Comparison of ENCODE assay signal across 6 cellular contexts in the genomic region with DNA sequence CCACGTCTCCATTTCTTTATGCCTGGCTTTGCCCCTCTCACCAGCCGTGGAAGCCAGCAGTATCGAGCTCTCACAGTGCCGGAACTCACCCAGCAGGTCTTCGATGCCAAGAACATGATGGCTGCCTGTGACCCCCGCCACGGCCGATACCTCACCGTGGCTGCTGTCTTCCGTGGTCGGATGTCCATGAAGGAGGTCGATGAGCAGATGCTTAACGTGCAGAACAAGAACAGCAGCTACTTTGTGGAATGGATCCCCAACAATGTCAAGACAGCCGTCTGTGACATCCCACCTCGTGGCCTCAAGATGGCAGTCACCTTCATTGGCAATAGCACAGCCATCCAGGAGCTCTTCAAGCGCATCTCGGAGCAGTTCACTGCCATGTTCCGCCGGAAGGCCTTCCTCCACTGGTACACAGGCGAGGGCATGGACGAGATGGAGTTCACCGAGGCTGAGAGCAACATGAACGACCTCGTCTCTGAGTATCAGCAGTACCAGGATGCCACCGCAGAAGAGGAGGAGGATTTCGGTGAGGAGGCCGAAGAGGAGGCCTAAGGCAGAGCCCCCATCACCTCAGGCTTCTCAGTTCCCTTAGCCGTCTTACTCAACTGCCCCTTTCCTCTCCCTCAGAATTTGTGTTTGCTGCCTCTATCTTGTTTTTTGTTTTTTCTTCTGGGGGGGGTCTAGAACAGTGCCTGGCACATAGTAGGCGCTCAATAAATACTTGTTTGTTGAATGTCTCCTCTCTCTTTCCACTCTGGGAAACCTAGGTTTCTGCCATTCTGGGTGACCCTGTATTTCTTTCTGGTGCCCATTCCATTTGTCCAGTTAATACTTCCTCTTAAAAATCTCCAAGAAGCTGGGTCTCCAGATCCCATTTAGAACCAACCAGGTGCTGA. TPM values are rescaled to one million over a fixed set of nuclear protein-coding genes. Genes with fewer than 3 reads are reported as not detected.
DNase-seq lines count a peak whose midpoint lies in the region; ATAC-seq and TF ChIP-seq lines count a peak whose summit lies in the region.
"Not testable (repeated sequence)": the region's sequence is repeated elsewhere in the genome, so short reads cannot be mapped to it uniquely, and the experiment has no call there.

No MANE protein-coding gene starts in this region.

- POLR2A ChIA-PET in Caco-2 (lab: Charles Lee), result not testable (repeated sequence)
- POLR2A ChIA-PET in naive thymus-derived CD4-positive, alpha-beta T cell (lab: Charles Lee), result interaction anchor here (1.0 to 17.4 kb wide), 2 partner anchors 35 to 46 kb away, joined by 4 to 499 read pairs; partner anchors contain the start of gene DHX16

- peak overlapping the region; percentile 85 for H3K27ac Mint-ChIP-seq in Caco-2 (ENCODE audit: unreplicated experiment)
- H3K27ac Mint-ChIP-seq in activated T-helper 1 cell treated with anti-CD3 and anti-CD28 coated beads, Interleukin-12 subunit alpha, Interleukin-12 subunit beta, Interleukin-2, Interleukin-4 antibody, amounts not matched to agents 30 ng/mL and 10 ng/mL and 1 ng/mL, durations not matched to agents 14 hours and 24 hours and 36 hours, result peak overlapping the region; percentile 78
- H3K27ac Mint-ChIP-seq in endodermal cell, result peak overlapping the region; percentile 83
- peak overlapping the region; percentile 34 to 90 (median 81) for H3K27ac Mint-ChIP-seq in naive thymus-derived CD4-positive, alpha-beta T cell

- not testable (repeated sequence) for H3K27me3 ChIP-seq in Caco-2 (replicated peaks; ENCODE audit: control insufficient read depth, insufficient read depth, low read length); OCI-LY1 (ENCODE audit: insufficient read depth, low read length); endodermal cell (ENCODE audit: control insufficient read depth, insufficient read depth, low read length, poor library complexity, severe bottlenecking); naive thymus-derived CD4-positive, alpha-beta T cell (ENCODE audit: control insufficient read depth in 2 of 2, insufficient read depth in 2 of 2, low read length in 2 of 2); subcutaneous abdominal adipose tissue (ENCODE audit: control insufficient read depth in 5 of 5, insufficient read depth in 4 of 5, low read length in 5 of 5)

- not testable (repeated sequence) for H2AFZ ChIP-seq in OCI-LY1 (ENCODE audit: low read length)

- intact Hi-C loops in Caco-2 (cut with micrococcal nuclease; ENCODE audit: unreplicated experiment), result loop anchor here (2.0 kb wide), 1 partner anchor 77 kb away; the partner anchor contains the start of gene C6orf136
- intact Hi-C loops in activated T-helper 1 cell treated with anti-CD3 and anti-CD28 coated beads, Interleukin-12 subunit alpha, Interleukin-12 subunit beta, Interleukin-2, Interleukin-4 antibody, amounts not matched to agents 30 ng/mL and 10 ng/mL and 1 ng/mL, durations not matched to agents 14 hours and 24 hours and 36 hours (cut with micrococcal nuclease), result not testable (repeated sequence)
- intact Hi-C loops in naive thymus-derived CD4-positive, alpha-beta T cell (cut with micrococcal nuclease), result loop anchor here in 1 of 2 donors (5.0 to 10.0 kb wide), 2 partner anchors 153 to 659 kb away; partner anchors contain the start of genes POLR1H and PPP1R11

- 84 to 93% methylated on average over 10 to 29 of the region's 29 CpGs for WGBS in endodermal cell (ENCODE audit: insufficient coverage in 1 of 2, insufficient read length in 1 of 2), 2 experiments

- ATAC-seq in naive thymus-derived CD4-positive, alpha-beta T cell, result not testable (repeated sequence)

- H3K4me1 ChIP-seq in Caco-2; endodermal cell (ENCODE audit: control insufficient read depth, insufficient read depth, low read length): not testable (repeated sequence)
- H3K4me1 ChIP-seq in OCI-LY1 (ENCODE audit: insufficient read depth, low read length, severe bottlenecking), result peaks cover 25% of the 10 kb centered on the region
- H3K4me1 ChIP-seq in naive thymus-derived CD4-positive, alpha-beta T cell (ENCODE audit: control insufficient read depth in 2 of 2, insufficient read depth in 2 of 2, low read length in 2 of 2), result peaks cover 21 to 29% of the 10 kb centered on the region in 2 donors
- peaks cover 5 to 40% (median 31%) of the 10 kb centered on the region in 5 donors for H3K4me1 ChIP-seq in subcutaneous abdominal adipose tissue (ENCODE audit: control insufficient read depth in 5 of 5, insufficient read depth in 5 of 5, low read length in 5 of 5)

- not testable (repeated sequence) for H3K9me3 ChIP-seq in Caco-2; OCI-LY1 (ENCODE audit: low read length); endodermal cell (ENCODE audit: control insufficient read depth, low read length); naive thymus-derived CD4-positive, alpha-beta T cell (ENCODE audit: control insufficient read depth in 2 of 3, low read length in 3 of 3); subcutaneous abdominal adipose tissue (ENCODE audit: control insufficient read depth in 5 of 5, low read length in 5 of 5)

- DNase-seq in Caco-2; activated T-helper 1 cell treated with anti-CD3 and anti-CD28 coated beads, Interleukin-12 subunit alpha, Interleukin-12 subunit beta, Interleukin-2, Interleukin-4 antibody, amounts not matched to agents 30 ng/mL and 10 ng/mL and 1 ng/mL, durations not matched to agents 14 hours and 24 hours and 36 hours (ENCODE audit: low spot score); endodermal cell; naive thymus-derived CD4-positive, alpha-beta T cell: not testable (repeated sequence)

- not testable (repeated sequence) for H3K9me3 Mint-ChIP-seq in Caco-2 (ENCODE audit: unreplicated experiment); activated T-helper 1 cell treated with anti-CD3 and anti-CD28 coated beads, Interleukin-12 subunit alpha, Interleukin-12 subunit beta, Interleukin-2, Interleukin-4 antibody, amounts not matched to agents 30 ng/mL and 10 ng/mL and 1 ng/mL, durations not matched to agents 14 hours and 24 hours and 36 hours; endodermal cell; naive thymus-derived CD4-positive, alpha-beta T cell

- H3K4me3 ChIP-seq in Caco-2 (ENCODE audit: low read depth, low read length); OCI-LY1 (ENCODE audit: low read depth, low read length, poor library complexity, severe bottlenecking); naive thymus-derived CD4-positive, alpha-beta T cell (ENCODE audit: low read length); subcutaneous abdominal adipose tissue (ENCODE audit: low read depth in 1 of 5, low read length in 5 of 5): not testable (repeated sequence)
- peak overlapping the region; percentile 99 for H3K4me3 ChIP-seq in endodermal cell (ENCODE audit: low read length)

- not testable (repeated sequence) for H4K20me1 ChIP-seq in OCI-LY1 (ENCODE audit: insufficient read depth, low read length)

- H3K27ac ChIP-seq in OCI-LY1 (ENCODE audit: low read depth, low read length, poor library complexity, severe bottlenecking); endodermal cell (ENCODE audit: low read depth, low read length); naive thymus-derived CD4-positive, alpha-beta T cell (ENCODE audit: low read depth, low read length): not testable (repeated sequence)
- H3K27ac ChIP-seq in subcutaneous abdominal adipose tissue (ENCODE audit: low read depth, low read length), result peak overlapping the region; percentile 41

- BruUV-seq in Caco-2 (replicated peaks; lab: Mats Ljungman, UMichigan), result TSS peak; percentile 33

- peak overlapping the region; percentile 22; the same call in 1 of the 2 replicates for H3K4me2 ChIP-seq in OCI-LY1 (ENCODE audit: low read length)

- H3K27me3 Mint-ChIP-seq in Caco-2 (ENCODE audit: insufficient read depth, unreplicated experiment); activated T-helper 1 cell treated with anti-CD3 and anti-CD28 coated beads, Interleukin-12 subunit alpha, Interleukin-12 subunit beta, Interleukin-2, Interleukin-4 antibody, amounts not matched to agents 30 ng/mL and 10 ng/mL and 1 ng/mL, durations not matched to agents 14 hours and 24 hours and 36 hours (ENCODE audit: insufficient read depth); endodermal cell (ENCODE audit: insufficient read depth); naive thymus-derived CD4-positive, alpha-beta T cell: not testable (repeated sequence)

- peaks cover 89% of the 10 kb centered on the region for H3K36me3 Mint-ChIP-seq in Caco-2 (ENCODE audit: insufficient read depth, unreplicated experiment)
- H3K36me3 Mint-ChIP-seq in activated T-helper 1 cell treated with anti-CD3 and anti-CD28 coated beads, Interleukin-12 subunit alpha, Interleukin-12 subunit beta, Interleukin-2, Interleukin-4 antibody, amounts not matched to agents 30 ng/mL and 10 ng/mL and 1 ng/mL, durations not matched to agents 14 hours and 24 hours and 36 hours (ENCODE audit: low read depth), result peaks cover 61% of the 10 kb centered on the region
- peaks cover 71% of the 10 kb centered on the region for H3K36me3 Mint-ChIP-seq in endodermal cell (ENCODE audit: low read depth)
- peaks cover 7 to 53% (median 17%) of the 10 kb centered on the region in 5 donors for H3K36me3 Mint-ChIP-seq in naive thymus-derived CD4-positive, alpha-beta T cell

- peaks cover 39% of the 10 kb centered on the region for H3F3A ChIP-seq in OCI-LY1 (ENCODE audit: insufficient read depth, low read length)

- not testable (repeated sequence) for H3K9me2 ChIP-seq in OCI-LY1 (ENCODE audit: low read depth, low read length)

- H3K36me3 ChIP-seq in Caco-2 (ENCODE audit: control insufficient read depth, insufficient read depth, low read length), result not testable (repeated sequence)
- peaks cover 58% of the 10 kb centered on the region for H3K36me3 ChIP-seq in OCI-LY1 (ENCODE audit: insufficient read depth, low read length)
- H3K36me3 ChIP-seq in endodermal cell (ENCODE audit: control insufficient read depth, insufficient read depth, low read length), result peaks cover 50% of the 10 kb centered on the region
- peaks cover 8 to 53% (median 13%) of the 10 kb centered on the region in 3 experiments for H3K36me3 ChIP-seq in naive thymus-derived CD4-positive, alpha-beta T cell (ENCODE audit: control insufficient read depth in 2 of 3, insufficient read depth in 3 of 3, low read length in 3 of 3)
- peaks cover 10 to 57% (median 53%) of the 10 kb centered on the region in 5 donors for H3K36me3 ChIP-seq in subcutaneous abdominal adipose tissue (ENCODE audit: control insufficient read depth in 5 of 5, insufficient read depth in 5 of 5, low read length in 5 of 5)

- TF ChIP-seq CTCF in Caco-2 (IDR thresholded peaks at IDR 0.05; ENCODE audit: insufficient read depth in 1 of 2, low read depth in 1 of 2, low read length in 1 of 2, severe bottlenecking in 1 of 2, unreplicated experiment in 1 of 2); OCI-LY1 (IDR thresholded peaks at IDR 0.05; ENCODE audit: low read length): not testable (repeated sequence)
- peak; percentile 47 for TF ChIP-seq CTCF in endodermal cell (conservative IDR thresholded peaks at IDR 0.05)

- CTCF ChIA-PET in Caco-2 (lab: Charles Lee), result interaction anchor here (0.6 kb wide), 1 partner anchor 178 kb away, joined by 3 read pairs; no protein-coding TSS in a partner anchor
- CTCF ChIA-PET in naive thymus-derived CD4-positive, alpha-beta T cell (lab: Charles Lee), result interaction anchor here (0.6 to 10.2 kb wide), 13 partner anchors 9 to 242 kb away, joined by 3 to 304 read pairs (median 6); partner anchors contain the start of genes ABCF1 and DHX16

- H3K9ac ChIP-seq in OCI-LY1 (ENCODE audit: low read length); endodermal cell (ENCODE audit: extremely low read depth, low read length, poor library complexity, severe bottlenecking); subcutaneous abdominal adipose tissue (ENCODE audit: low read length in 5 of 5): not testable (repeated sequence)

- peaks cover 19% of the 10 kb centered on the region for H3K79me2 ChIP-seq in OCI-LY1 (ENCODE audit: insufficient read depth, low read length)

- H3K4me3 Mint-ChIP-seq in Caco-2 (ENCODE audit: unreplicated experiment) (peak overlapping the region; percentile 17), endodermal cell (peak overlapping the region; percentile 99)
- H3K4me3 Mint-ChIP-seq in activated T-helper 1 cell treated with anti-CD3 and anti-CD28 coated beads, Interleukin-12 subunit alpha, Interleukin-12 subunit beta, Interleukin-2, Interleukin-4 antibody, amounts not matched to agents 30 ng/mL and 10 ng/mL and 1 ng/mL, durations not matched to agents 14 hours and 24 hours and 36 hours, result peak overlapping the region; percentile 95
- peak overlapping the region in 4 of 10 donors; percentile 21 to 90 (median 56) for H3K4me3 Mint-ChIP-seq in naive thymus-derived CD4-positive, alpha-beta T cell

- H3K4me1 Mint-ChIP-seq in Caco-2 (ENCODE audit: low read depth, unreplicated experiment), result peaks cover 20% of the 10 kb centered on the region
- H3K4me1 Mint-ChIP-seq in activated T-helper 1 cell treated with anti-CD3 and anti-CD28 coated beads, Interleukin-12 subunit alpha, Interleukin-12 subunit beta, Interleukin-2, Interleukin-4 antibody, amounts not matched to agents 30 ng/mL and 10 ng/mL and 1 ng/mL, durations not matched to agents 14 hours and 24 hours and 36 hours (ENCODE audit: low read depth), result peaks cover 48% of the 10 kb centered on the region
- peaks cover 33% of the 10 kb centered on the region for H3K4me1 Mint-ChIP-seq in endodermal cell
- peaks cover 39 to 52% (median 50%) of the 10 kb centered on the region in 7 donors for H3K4me1 Mint-ChIP-seq in naive thymus-derived CD4-positive, alpha-beta T cell

RNA-seq across cellular contexts. Expression of gene TUBB, which starts 3.9 kb away (rescaled TPM):
- total RNA-seq in Caco-2 (2022), result 742 and 788 TPM in 2 replicates
- total RNA-seq in activated T-helper 1 cell treated with anti-CD3 and anti-CD28 coated beads, Interleukin-12 subunit alpha, Interleukin-12 subunit beta, Interleukin-2, Interleukin-4 antibody, amounts not matched to agents 30 ng/mL and 10 ng/mL and 1 ng/mL, durations not matched to agents 14 hours and 24 hours and 36 hours, result 1,001 and 1,002 TPM in 2 replicates
- 1,000 to 10,000 TPM; 1,504 to 1,815 TPM for total RNA-seq in endodermal cell
- 2,363 TPM for polyA plus RNA-seq in endodermal cell (2013, experiment 1 of 2)
- polyA plus RNA-seq in endodermal cell (2013, experiment 2 of 2), result 2,162 TPM
- total RNA-seq in naive thymus-derived CD4-positive, alpha-beta T cell, result 100 to 1,000 TPM in 4 of 5 experiments, 10 to 100 TPM in 1; 86.7 to 930 (median 242) TPM
- polyA plus RNA-seq in naive thymus-derived CD4-positive, alpha-beta T cell, result 100 to 1,000 TPM; 107 to 151 TPM

RNA-seq across cellular contexts. Expression of gene MDC1, which starts 7.0 kb away (rescaled TPM):
- total RNA-seq in Caco-2 (2022) (46.6 and 48.6 TPM in 2 replicates), endodermal cell (10 to 100 TPM; 79.0 to 95.1 TPM)
- total RNA-seq in activated T-helper 1 cell treated with anti-CD3 and anti-CD28 coated beads, Interleukin-12 subunit alpha, Interleukin-12 subunit beta, Interleukin-2, Interleukin-4 antibody, amounts not matched to agents 30 ng/mL and 10 ng/mL and 1 ng/mL, durations not matched to agents 14 hours and 24 hours and 36 hours, result 93.7 and 95.7 TPM in 2 replicates
- 80.0 TPM for polyA plus RNA-seq in endodermal cell (2013, experiment 1 of 2)
- 74.0 TPM for polyA plus RNA-seq in endodermal cell (2013, experiment 2 of 2)
- 10 to 100 TPM; 40.3 to 78.9 (median 62.0) TPM for total RNA-seq in naive thymus-derived CD4-positive, alpha-beta T cell
- 10 to 100 TPM in 1 of 2 donors, 1 to 10 TPM in 1; 4.5 to 11.0 TPM for polyA plus RNA-seq in naive thymus-derived CD4-positive, alpha-beta T cell

RNA-seq across cellular contexts. Expression of gene FLOT1, which starts 18.4 kb away (rescaled TPM):
- 101 and 113 TPM in 2 replicates for total RNA-seq in Caco-2 (2022)
- total RNA-seq in activated T-helper 1 cell treated with anti-CD3 and anti-CD28 coated beads, Interleukin-12 subunit alpha, Interleukin-12 subunit beta, Interleukin-2, Interleukin-4 antibody, amounts not matched to agents 30 ng/mL and 10 ng/mL and 1 ng/mL, durations not matched to agents 14 hours and 24 hours and 36 hours, result 252 and 262 TPM in 2 replicates
- 100 to 1,000 TPM; 121 to 141 TPM for total RNA-seq in endodermal cell
- 119 TPM for polyA plus RNA-seq in endodermal cell (2013, experiment 1 of 2)
- polyA plus RNA-seq in endodermal cell (2013, experiment 2 of 2), result 111 TPM
- total RNA-seq in naive thymus-derived CD4-positive, alpha-beta T cell, result 100 to 1,000 TPM in 1 of 5 experiments, 10 to 100 TPM in 4; 59.4 to 204 (median 81.3) TPM
- 100 to 1,000 TPM; 107 to 132 TPM for polyA plus RNA-seq in naive thymus-derived CD4-positive, alpha-beta T cell

RNA-seq across cellular contexts. Expression of gene IER3, which starts 20.3 kb away (rescaled TPM):
- total RNA-seq in Caco-2 (2022) (13.0 and 17.4 TPM in 2 replicates), endodermal cell (100 to 1,000 TPM; 102 to 136 TPM)
- 578 and 603 TPM in 2 replicates for total RNA-seq in activated T-helper 1 cell treated with anti-CD3 and anti-CD28 coated beads, Interleukin-12 subunit alpha, Interleukin-12 subunit beta, Interleukin-2, Interleukin-4 antibody, amounts not matched to agents 30 ng/mL and 10 ng/mL and 1 ng/mL, durations not matched to agents 14 hours and 24 hours and 36 hours
- polyA plus RNA-seq in endodermal cell (2013, experiment 1 of 2), result 51.3 TPM
- 74.4 TPM for polyA plus RNA-seq in endodermal cell (2013, experiment 2 of 2)
- total RNA-seq in naive thymus-derived CD4-positive, alpha-beta T cell, result 10 to 100 TPM; 10.8 to 69.9 (median 26.7) TPM
- 1 to 10 TPM; 2.2 to 2.8 TPM for polyA plus RNA-seq in naive thymus-derived CD4-positive, alpha-beta T cell

RNA-seq across cellular contexts. Expression of gene NRM, which starts 33.3 kb away (rescaled TPM):
- total RNA-seq in Caco-2 (2022) (31.7 and 32.1 TPM in 2 replicates), endodermal cell (10 to 100 TPM; 37.1 TPM)
- 15.5 and 15.9 TPM in 2 replicates for total RNA-seq in activated T-helper 1 cell treated with anti-CD3 and anti-CD28 coated beads, Interleukin-12 subunit alpha, Interleukin-12 subunit beta, Interleukin-2, Interleukin-4 antibody, amounts not matched to agents 30 ng/mL and 10 ng/mL and 1 ng/mL, durations not matched to agents 14 hours and 24 hours and 36 hours
- 72.2 TPM for polyA plus RNA-seq in endodermal cell (2013, experiment 1 of 2)
- polyA plus RNA-seq in endodermal cell (2013, experiment 2 of 2), result 59.2 TPM
- 10 to 100 TPM in 1 of 5 experiments, 1 to 10 TPM in 4; 2.3 to 29.4 (median 3.1) TPM for total RNA-seq in naive thymus-derived CD4-positive, alpha-beta T cell
- 1 to 10 TPM; 7.2 to 7.6 TPM for polyA plus RNA-seq in naive thymus-derived CD4-positive, alpha-beta T cell
